Comparison of ENCODE assay signal across 29 cellular contexts in the genomic region with DNA sequence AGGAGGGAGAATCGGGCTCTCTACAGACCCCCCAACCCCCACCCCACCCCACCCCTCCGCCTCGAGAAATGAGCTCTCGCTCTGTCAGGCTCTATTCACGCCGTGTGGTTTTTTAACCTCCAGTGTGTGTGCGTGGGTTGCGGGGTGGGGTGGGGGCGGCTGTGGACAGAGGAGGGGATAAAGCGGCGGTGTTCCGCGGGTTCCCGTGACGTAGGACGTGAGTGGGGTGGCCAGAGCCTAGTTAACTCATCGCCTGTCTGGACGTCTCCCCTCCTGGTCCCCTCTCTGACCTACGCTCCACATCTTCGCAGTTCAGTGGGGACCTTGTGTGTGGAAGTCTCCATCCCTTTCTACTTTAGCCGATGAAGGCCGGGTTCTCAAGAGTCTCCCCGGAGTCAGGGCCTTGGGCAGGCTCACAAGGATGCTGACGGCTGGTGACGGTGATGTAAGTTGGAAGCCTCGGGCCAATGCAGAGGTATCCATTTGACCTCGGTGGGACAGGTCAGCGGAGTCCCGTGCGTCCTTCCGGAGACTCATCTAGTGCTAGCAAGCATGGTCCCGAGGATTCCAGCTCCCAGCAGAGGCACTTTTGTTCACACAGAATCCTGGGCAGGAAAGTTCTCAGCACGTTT.
"Had no signal": no experiment of that assay in that cellular context is flagged by ENCODE, and none has a peak within 500 bp of the region (broad histone marks: within the 10 kb centered on the region; RNA-seq: fewer than 3 reads in every experiment).

No MANE protein-coding gene starts in this region.

- ATAC-seq: activated CD4-positive, alpha-beta T cell treated with anti-CD3 and anti-CD28 coated beads for 36 hours; activated CD8-positive, alpha-beta memory T cell treated with anti-CD3 and anti-CD28 coated beads, Interleukin-2, amount 10 ng/mL, durations not matched to agents 7 days and 5 days; activated CD8-positive, alpha-beta T cell treated with anti-CD3 and anti-CD28 coated beads, Interleukin-2, amount 10 ng/mL, durations not matched to agents 7 days and 5 days; activated naive CD8-positive, alpha-beta T cell treated with anti-CD3 and anti-CD28 coated beads, Interleukin-2, amount 50 U/mL, for 24 hours; body of pancreas; effector memory CD8-positive, alpha-beta T cell; esophagus mucosa had no signal

- H3K27me3 Mint-ChIP-seq: activated CD4-positive, alpha-beta memory T cell treated with anti-CD3 and anti-CD28 coated beads for 36 hours; activated CD4-positive, alpha-beta T cell treated with anti-CD3 and anti-CD28 coated beads for 36 hours; activated CD4-positive, alpha-beta T cell treated with anti-CD3 and anti-CD28 coated beads, Interleukin-2, amount 10 ng/mL, durations not matched to agents 24 days and 14 days; activated CD8-positive, alpha-beta memory T cell treated with anti-CD3 and anti-CD28 coated beads, Interleukin-2, amount 10 ng/mL, durations not matched to agents 7 days and 5 days had no signal

- H3K4me3 ChIP-seq: adrenal gland, body of pancreas had no signal

- H3K36me3 Mint-ChIP-seq: activated CD4-positive, alpha-beta memory T cell treated with anti-CD3 and anti-CD28 coated beads for 36 hours; activated naive CD8-positive, alpha-beta T cell had no signal

- H3K4me3 Mint-ChIP-seq: activated CD4-positive, alpha-beta memory T cell treated with anti-CD3 and anti-CD28 coated beads for 36 hours; activated CD4-positive, alpha-beta T cell treated with anti-CD3 and anti-CD28 coated beads for 36 hours; activated CD4-positive, alpha-beta T cell treated with anti-CD3 and anti-CD28 coated beads, Interleukin-2, amount 10 ng/mL, durations not matched to agents 24 days and 14 days; activated CD8-positive, alpha-beta memory T cell treated with anti-CD3 and anti-CD28 coated beads, Interleukin-2, amount 10 ng/mL, durations not matched to agents 7 days and 5 days; activated CD8-positive, alpha-beta T cell treated with anti-CD3 and anti-CD28 coated beads, Interleukin-2, amount 10 ng/mL, durations not matched to agents 7 days and 5 days; activated naive CD8-positive, alpha-beta T cell treated with anti-CD3 and anti-CD28 coated beads, Interleukin-2, amount 50 U/mL, for 24 hours; activated T-helper 1 cell treated with anti-CD3 and anti-CD28 coated beads, Interleukin-12 subunit alpha, Interleukin-12 subunit beta, Interleukin-2, Interleukin-4 antibody, amounts not matched to agents 30 ng/mL and 10 ng/mL and 1 ng/mL, durations not matched to agents 14 hours and 24 hours and 36 hours; effector memory CD8-positive, alpha-beta T cell had no signal

- H3K27ac Mint-ChIP-seq: activated CD4-positive, alpha-beta T cell treated with anti-CD3 and anti-CD28 coated beads for 36 hours; activated CD8-positive, alpha-beta memory T cell treated with anti-CD3 and anti-CD28 coated beads, Interleukin-2, amount 10 ng/mL, durations not matched to agents 7 days and 5 days; activated CD8-positive, alpha-beta T cell treated with anti-CD3 and anti-CD28 coated beads, Interleukin-2, amount 10 ng/mL, durations not matched to agents 7 days and 5 days; activated naive CD8-positive, alpha-beta T cell treated with anti-CD3 and anti-CD28 coated beads, Interleukin-2, amount 50 U/mL, for 24 hours; activated T-helper 2 cell treated with anti-CD3 and anti-CD28 coated beads, Interferon-gamma antibody, Interleukin-2, Interleukin-4, amounts not matched to agents 10 μg/mL and 5 μg/mL and 100 μg/mL, durations not matched to agents 14 hours and 24 hours and 36 hours; effector memory CD8-positive, alpha-beta T cell had no signal

- H3K27ac ChIP-seq: adrenal gland, body of pancreas, epithelial cell of prostate had no signal

- H3K9me3 ChIP-seq: adrenal gland, body of pancreas had no signal

- H3K36me3 ChIP-seq: adrenal gland had no signal

- H3K4me1 ChIP-seq: adrenal gland, body of pancreas had no signal

- H3K27me3 ChIP-seq: adrenal gland, body of pancreas had no signal

- H3K4me1 Mint-ChIP-seq: activated CD4-positive, alpha-beta T cell treated with anti-CD3 and anti-CD28 coated beads for 36 hours; activated naive CD8-positive, alpha-beta T cell treated with anti-CD3 and anti-CD28 coated beads, Interleukin-2, amount 50 U/mL, for 24 hours had no signal

- DNase-seq: activated CD4-positive, alpha-beta memory T cell treated with anti-CD3 and anti-CD28 coated beads for 36 hours; activated CD4-positive, alpha-beta T cell treated with anti-CD3 and anti-CD28 coated beads for 36 hours; activated CD4-positive, alpha-beta T cell treated with anti-CD3 and anti-CD28 coated beads, Interleukin-2, amount 10 ng/mL, durations not matched to agents 24 days and 14 days; activated CD4-positive, CD25-positive, alpha-beta regulatory T cell; activated CD4-positive, CD25-positive, alpha-beta regulatory T cell treated with anti-CD3 and anti-CD28 coated beads, Interleukin-2, amount 50 U/mL, for 72 hours; activated CD8-positive, alpha-beta memory T cell treated with anti-CD3 and anti-CD28 coated beads, Interleukin-2, amount 10 ng/mL, durations not matched to agents 7 days and 5 days; activated CD8-positive, alpha-beta memory T cell treated with anti-CD3 and anti-CD28 coated beads, Interleukin-2, amount 50 U/mL, for 4 hours; activated CD8-positive, alpha-beta T cell treated with anti-CD3 and anti-CD28 coated beads, Interleukin-2, amount 10 ng/mL, durations not matched to agents 7 days and 5 days; activated effector memory CD4-positive, alpha-beta T cell treated with anti-CD3 and anti-CD28 coated beads, Interleukin-2, amount 50 U/mL, for 16 hours; activated naive CD4-positive, alpha-beta T cell treated with anti-CD3 and anti-CD28 coated beads, Interleukin-2, amount 50 U/mL, for 16 hours; activated naive CD8-positive, alpha-beta T cell treated with anti-CD3 and anti-CD28 coated beads, Interleukin-2, amount 50 U/mL, for 24 hours; activated T-cell treated with anti-CD3 and anti-CD28 coated beads, Interleukin-2, amount 50 U/mL, for 1 hour; activated T-cell treated with anti-CD3 and anti-CD28 coated beads, Interleukin-2, amount 50 U/mL, for 48 hours; adrenal gland; amygdala; body of pancreas; caudate nucleus; cortex of kidney; dermis blood vessel endothelial cell; effector CD4-positive, alpha-beta T cell; effector memory CD8-positive, alpha-beta T cell; foreskin fibroblast; head of caudate nucleus; T-helper 2 cell had no signal
